Comparison of ENCODE assay signal across 8 cellular contexts in genomic region chr6:116279232-116280160, GRCh38. TPM values are rescaled to one million over a fixed set of nuclear protein-coding genes. Genes with fewer than 3 reads are reported as not detected.
DNase-seq lines count a peak whose midpoint lies in the region; ATAC-seq and TF ChIP-seq lines count a peak whose summit lies in the region.

TSPYL1 (minus strand) TSS chr6:116279930; CDS start chr6:116279830, 100 bp downstream.

- no peaks in the 10 kb centered on the region for H3K9me3 ChIP-seq in Caco-2
- no peaks in the 10 kb centered on the region for H3K9me3 ChIP-seq in NT2/D1 (ENCODE audit: insufficient read depth, low read length)
- H3K9me3 ChIP-seq in endocrine pancreas (ENCODE audit: control insufficient read depth, low read length) = no peaks in the 10 kb centered on the region
- H3K9me3 ChIP-seq in mesenchymal stem cell (ENCODE audit: control insufficient read depth, low read length) = no peaks in the 10 kb centered on the region

- H3K36me3 ChIP-seq in Caco-2 (ENCODE audit: control insufficient read depth, insufficient read depth, low read length) (no peaks in the 10 kb centered on the region; the same call in 1 of the 2 replicates), NT2/D1 (ENCODE audit: insufficient read depth, insufficient read length, low read length) (peaks cover 17% of the 10 kb centered on the region), endocrine pancreas (ENCODE audit: control insufficient read depth, insufficient read depth, low read length) (peaks cover 8% of the 10 kb centered on the region), mesenchymal stem cell (ENCODE audit: control insufficient read depth in 1 of 2, insufficient read depth in 2 of 2, low read depth in 1 of 2, low read length in 2 of 2) (peaks cover 4 to 31% of the 10 kb centered on the region in 2 experiments)

- H3K4me2 ChIP-seq in mesenchymal stem cell (ENCODE audit: low read length, poor library complexity, severe bottlenecking) = peak within 1 kb of the TSS; percentile 74

- peaks cover 5% of the 10 kb centered on the region for H3K79me1 ChIP-seq in mesenchymal stem cell (replicated peaks; ENCODE audit: low read length, poor library complexity, severe bottlenecking)

- H2BK12ac ChIP-seq in mesenchymal stem cell (ENCODE audit: low read length in 2 of 2) = peak within 1 kb of the TSS in 1 of 2 experiments; percentile 22

- DNase-seq in Caco-2 = peak; percentile 94
- peak in 75 of 76 experiments; percentile 60 to 98 (median 94) for DNase-seq in HUDEP-2 (lab: John Stamatoyannopoulos, UW; ENCODE audit: unreplicated experiment in 76 of 76)
- DNase-seq in NT2/D1 (ENCODE audit: low read depth, low spot score) = peak; percentile 77
- DNase-seq in activated CD8-positive, alpha-beta memory T cell treated with anti-CD3 and anti-CD28 coated beads, Interleukin-2, amount 10 ng/mL, durations not matched to agents 7 days and 5 days = peak; percentile 98
- DNase-seq in mesenchymal stem cell = peak; percentile 98
- DNase-seq in stimulated activated CD8-positive, alpha-beta memory T cell treated with anti-CD3 and anti-CD28 coated beads, Interleukin-12 subunit alpha, Interleukin-12 subunit beta, amount 100 ng/mL, for 4 hours (ENCODE audit: low read depth) = peak; percentile 88

- peaks cover 18% of the 10 kb centered on the region for H3K4me1 ChIP-seq in Caco-2
- no peaks in the 10 kb centered on the region for H3K4me1 ChIP-seq in NT2/D1 (ENCODE audit: insufficient read depth, insufficient read length)
- no peaks in the 10 kb centered on the region for H3K4me1 ChIP-seq in endocrine pancreas (ENCODE audit: control insufficient read depth, insufficient read depth, low read length)
- peaks cover 7% of the 10 kb centered on the region for H3K4me1 ChIP-seq in mesenchymal stem cell (ENCODE audit: control insufficient read depth, insufficient read depth, low read depth, low read length)

- H3K18ac ChIP-seq in mesenchymal stem cell (ENCODE audit: low read depth in 1 of 2, low read length in 2 of 2) = peak within 1 kb of the TSS; percentile 93 to 97

- peak within 1 kb of the TSS in 1 of 2 experiments; percentile 90 for H3K14ac ChIP-seq in mesenchymal stem cell (ENCODE audit: low read length in 2 of 2)

- H3K27ac ChIP-seq in mesenchymal stem cell (ENCODE audit: low read length, poor library complexity, severe bottlenecking) = peak within 1 kb of the TSS; percentile 97

- H3K27ac Mint-ChIP-seq in Caco-2 (ENCODE audit: unreplicated experiment) = peak within 1 kb of the TSS; percentile 87
- peak within 1 kb of the TSS; percentile 99 for H3K27ac Mint-ChIP-seq in activated CD8-positive, alpha-beta memory T cell treated with anti-CD3 and anti-CD28 coated beads, Interleukin-2, amount 10 ng/mL, durations not matched to agents 7 days and 5 days

- BruUV-seq in Caco-2 (replicated peaks; lab: Mats Ljungman, UMichigan) = no TSS peak

- H3K9me3 Mint-ChIP-seq in Caco-2 (ENCODE audit: unreplicated experiment) = no peaks in the 10 kb centered on the region
- H3K9me3 Mint-ChIP-seq in activated CD8-positive, alpha-beta memory T cell treated with anti-CD3 and anti-CD28 coated beads, Interleukin-2, amount 10 ng/mL, durations not matched to agents 7 days and 5 days (ENCODE audit: low read depth) = no peaks in the 10 kb centered on the region

- under 1% methylated on average over 52 of the region's 71 CpGs for WGBS in mesenchymal stem cell

- peak within 1 kb of the TSS; percentile 90 for H2BK15ac ChIP-seq in mesenchymal stem cell (ENCODE audit: low read depth, poor library complexity, severe bottlenecking)

- peak within 1 kb of the TSS; percentile 46 for H2AK5ac ChIP-seq in mesenchymal stem cell (ENCODE audit: low read length, severe bottlenecking)

- POLR2A ChIA-PET in Caco-2 (lab: Charles Lee) = interaction anchor here (0.6 to 1.3 kb wide), 4 partner anchors 11 to 291 kb away, joined by 3 to 6 read pairs (median 4); partner anchors contain the start of gene TSPYL4

- peaks cover 24% of the 10 kb centered on the region for H3K4me1 Mint-ChIP-seq in Caco-2 (ENCODE audit: low read depth, unreplicated experiment)
- peaks cover 51% of the 10 kb centered on the region for H3K4me1 Mint-ChIP-seq in activated CD8-positive, alpha-beta memory T cell treated with anti-CD3 and anti-CD28 coated beads, Interleukin-2, amount 10 ng/mL, durations not matched to agents 7 days and 5 days

- CTCF ChIA-PET in Caco-2 (lab: Charles Lee) = interaction anchor here (1.0 to 1.2 kb wide), 2 partner anchors 11 kb away, joined by 3 to 10 read pairs; no protein-coding TSS in a partner anchor
- CTCF ChIA-PET in activated CD8-positive, alpha-beta memory T cell treated with anti-CD3 and anti-CD28 coated beads, Interleukin-2, amount 10 ng/mL, durations not matched to agents 7 days and 5 days (lab: Charles Lee) = interaction anchor here (1.0 to 2.8 kb wide), 12 partner anchors 8 to 293 kb away, joined by 3 to 15 read pairs (median 4); partner anchors contain the start of gene TSPYL4

- peaks cover 44% of the 10 kb centered on the region for H3K36me3 Mint-ChIP-seq in Caco-2 (ENCODE audit: insufficient read depth, unreplicated experiment)
- peaks cover 38% of the 10 kb centered on the region for H3K36me3 Mint-ChIP-seq in activated CD8-positive, alpha-beta memory T cell treated with anti-CD3 and anti-CD28 coated beads, Interleukin-2, amount 10 ng/mL, durations not matched to agents 7 days and 5 days

- H2BK120ac ChIP-seq in mesenchymal stem cell (ENCODE audit: low read depth, low read length) = peak within 1 kb of the TSS; percentile 85

- ATAC-seq in GM21381 (IDR thresholded peaks at IDR 0.05; ENCODE audit: unreplicated experiment) = peak; percentile 95
- ATAC-seq in activated CD8-positive, alpha-beta memory T cell treated with anti-CD3 and anti-CD28 coated beads, Interleukin-2, amount 10 ng/mL, durations not matched to agents 7 days and 5 days = peak; percentile 89

- no peak for TF ChIP-seq CTCF in Caco-2 (IDR thresholded peaks at IDR 0.05; ENCODE audit: insufficient read depth in 1 of 2, low read depth in 1 of 2, low read length in 1 of 2, severe bottlenecking in 1 of 2, unreplicated experiment in 1 of 2)

- peak within 1 kb of the TSS; percentile 94 for H3K9ac ChIP-seq in NT2/D1 (ENCODE audit: insufficient read length, low read depth)
- peak within 1 kb of the TSS; percentile 99 for H3K9ac ChIP-seq in endocrine pancreas (ENCODE audit: control insufficient read depth, insufficient read depth, low read length)
- H3K9ac ChIP-seq in mesenchymal stem cell (ENCODE audit: low read length) = peak within 1 kb of the TSS; percentile 96

- peak within 1 kb of the TSS; percentile 58 for H3K4me3 ChIP-seq in Caco-2 (ENCODE audit: low read depth, low read length)
- peak within 1 kb of the TSS; percentile 90 for H3K4me3 ChIP-seq in NT2/D1 (ENCODE audit: insufficient read length, low read depth)
- H3K4me3 ChIP-seq in endocrine pancreas (ENCODE audit: control insufficient read depth, insufficient read depth, low read length) = peak within 1 kb of the TSS; percentile 99
- peak within 1 kb of the TSS; percentile 77 to 95 for H3K4me3 ChIP-seq in mesenchymal stem cell (ENCODE audit: insufficient read depth in 1 of 2, low read depth in 1 of 2, low read length in 2 of 2)

- no peaks in the 10 kb centered on the region for H3K27me3 Mint-ChIP-seq in Caco-2 (ENCODE audit: insufficient read depth, unreplicated experiment)
- no peaks in the 10 kb centered on the region for H3K27me3 Mint-ChIP-seq in activated CD8-positive, alpha-beta memory T cell treated with anti-CD3 and anti-CD28 coated beads, Interleukin-2, amount 10 ng/mL, durations not matched to agents 7 days and 5 days

- H4K91ac ChIP-seq in mesenchymal stem cell (ENCODE audit: low read length) = peak within 1 kb of the TSS; percentile 54

- H3K4ac ChIP-seq in mesenchymal stem cell (ENCODE audit: low read depth in 1 of 2, low read length in 2 of 2) = peak within 1 kb of the TSS; percentile 80 to 85

- H3K4me3 Mint-ChIP-seq in Caco-2 (ENCODE audit: unreplicated experiment) = peak within 1 kb of the TSS; percentile 90
- peak within 1 kb of the TSS; percentile 100 for H3K4me3 Mint-ChIP-seq in activated CD8-positive, alpha-beta memory T cell treated with anti-CD3 and anti-CD28 coated beads, Interleukin-2, amount 10 ng/mL, durations not matched to agents 7 days and 5 days

- peak within 1 kb of the TSS in 1 of 2 experiments; percentile 2 for H3K23ac ChIP-seq in mesenchymal stem cell (ENCODE audit: low read length in 2 of 2)

- intact Hi-C loops in Caco-2 (cut with micrococcal nuclease; ENCODE audit: unreplicated experiment) = loop anchor here (2.0 kb wide), 2 partner anchors 25 to 291 kb away; partner anchors contain the start of genes RWDD1 and TSPYL4

- H3K27me3 ChIP-seq in Caco-2 (replicated peaks; ENCODE audit: control insufficient read depth, insufficient read depth, low read length) = no peaks in the 10 kb centered on the region
- no peaks in the 10 kb centered on the region for H3K27me3 ChIP-seq in NT2/D1 (ENCODE audit: insufficient read depth, insufficient read length)
- H3K27me3 ChIP-seq in endocrine pancreas (ENCODE audit: control insufficient read depth, insufficient read depth, low read length) = no peaks in the 10 kb centered on the region
- no peaks in the 10 kb centered on the region for H3K27me3 ChIP-seq in mesenchymal stem cell (ENCODE audit: control insufficient read depth in 1 of 2, insufficient read depth in 1 of 2, low read length in 2 of 2)

- H2AFZ ChIP-seq in mesenchymal stem cell (ENCODE audit: low read depth, low read length) = peak within 1 kb of the TSS; percentile 62

- peak within 1 kb of the TSS; percentile 73 for H4K8ac ChIP-seq in mesenchymal stem cell (ENCODE audit: low read length)

- H2BK5ac ChIP-seq in mesenchymal stem cell (ENCODE audit: low read depth, low read length, poor library complexity, severe bottlenecking) = peak within 1 kb of the TSS; percentile 9

RNA-seq across cellular contexts. Expression of gene TSPYL1, which starts in this region (rescaled TPM):
- total RNA-seq in Caco-2 (2022) = 55.0 and 57.3 TPM in 2 replicates
- 10 to 100 TPM; 39.5 to 41.3 TPM for total RNA-seq in activated CD8-positive, alpha-beta memory T cell treated with anti-CD3 and anti-CD28 coated beads, Interleukin-2, amount 10 ng/mL, durations not matched to agents 7 days and 5 days
- polyA plus RNA-seq in mesenchymal stem cell (2013, experiment 1 of 2) = 49.4 TPM
- 49.2 TPM for polyA plus RNA-seq in mesenchymal stem cell (2013, experiment 2 of 2)

Comparison
In these comparisons a context has a peak if more than half of its experiments do, and no peak if none do; other contexts are left out.
1. Peak in every context shown above with its lines: DNase-seq, ATAC-seq, H3K4me3 ChIP-seq and H3K27ac ChIP-seq.